ENCODE assay signal across 22 cellular contexts in the genomic region with DNA sequence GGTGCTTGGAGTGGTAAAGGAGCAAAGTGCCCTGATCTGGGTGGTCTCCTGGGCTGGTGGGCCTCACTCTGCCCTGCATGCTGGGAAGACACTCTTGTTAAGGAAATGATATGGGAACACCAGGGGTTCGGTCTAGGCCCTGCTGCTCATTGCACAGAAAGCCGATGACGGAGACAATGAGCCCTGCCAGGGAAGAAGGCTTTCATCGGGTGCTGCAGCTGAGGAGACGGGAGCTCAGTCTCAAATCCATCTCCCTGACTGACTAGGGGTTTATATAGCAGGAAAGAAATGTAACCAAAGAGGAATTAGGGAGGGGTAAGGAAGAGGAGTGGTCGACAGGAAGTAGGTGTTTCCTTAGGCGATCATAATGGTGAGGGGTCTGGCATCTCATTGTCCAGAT.
"Had no signal": no experiment of that assay in that cellular context is flagged by ENCODE, and none has a peak within 500 bp of the region (broad histone marks: within the 10 kb centered on the region; RNA-seq: fewer than 3 reads in every experiment).

No MANE protein-coding gene starts in this region.

- ATAC-seq: activated CD8-positive, alpha-beta T cell treated with anti-CD3 and anti-CD28 coated beads, Interleukin-2, amount 10 ng/mL, durations not matched to agents 7 days and 5 days; activated naive CD4-positive, alpha-beta T cell treated with anti-CD3 and anti-CD28 coated beads, Interleukin-2, amount 50 U/mL, for 72 hours; activated naive CD8-positive, alpha-beta T cell treated with anti-CD3 and anti-CD28 coated beads, Interleukin-2, amount 50 U/mL, for 24 hours; SK-N-SH treated with all-trans-retinoic acid at 6 μM for 48 hours; WTC11 had no signal

- H3K4me3 ChIP-seq: ascending aorta, body of pancreas, Peyer's patch, SJSA1 had no signal

- H3K36me3 ChIP-seq: ascending aorta, Peyer's patch, SJSA1 had no signal

- DNase-seq: activated CD4-positive, alpha-beta T cell treated with anti-CD3 and anti-CD28 coated beads for 48 hours; activated CD4-positive, alpha-beta T cell treated with anti-CD3 and anti-CD28 coated beads, Interleukin-2, amount 50 U/mL, for 4 hours; activated CD4-positive, CD25-positive, alpha-beta regulatory T cell treated with anti-CD3 and anti-CD28 coated beads, Interleukin-2, amount 50 U/mL, for 72 hours; activated CD8-positive, alpha-beta memory T cell treated with anti-CD3 and anti-CD28 coated beads, Interleukin-2, amount 50 U/mL, for 48 hours; activated CD8-positive, alpha-beta T cell treated with anti-CD3 and anti-CD28 coated beads, Interleukin-2, amount 10 ng/mL, durations not matched to agents 7 days and 5 days; activated effector memory CD4-positive, alpha-beta T cell treated with Interleukin-2 at 50 U/mL for 16 hours; activated naive CD4-positive, alpha-beta T cell; activated naive CD8-positive, alpha-beta T cell treated with anti-CD3 and anti-CD28 coated beads, Interleukin-2, amount 50 U/mL, for 24 hours; activated T-cell treated with anti-CD3 and anti-CD28 coated beads, Interleukin-2, amount 50 U/mL, for 1 hour; amniotic stem cell; KG1; NCI-H1048; NCI-H226; NCI-H82; OCI-M1 had no signal

- H3K27me3 ChIP-seq: ascending aorta, Peyer's patch had no signal
